Comparison of ENCODE assay signal across 8 cellular contexts in genomic region chr1:218347713-218348627, GRCh38. TPM values are rescaled to one million over a fixed set of nuclear protein-coding genes. Genes with fewer than 3 reads are reported as not detected.
DNase-seq lines count a peak whose midpoint lies in the region; ATAC-seq and TF ChIP-seq lines count a peak whose summit lies in the region.

No MANE protein-coding gene starts in this region.

- peak overlapping the region; percentile 42 for H3K4me3 Mint-ChIP-seq in activated B cell treated with CpG ODN at 0.5 μM for 24 hours
- H3K4me3 Mint-ChIP-seq in effector memory CD8-positive, alpha-beta T cell = no peak overlapping the region

- peak overlapping the region; percentile 59 to 81 (median 74) for H3K27ac ChIP-seq in spleen

- peak overlapping the region; percentile 28 for H3K27ac Mint-ChIP-seq in activated B cell treated with CpG ODN at 0.5 μM for 24 hours
- H3K27ac Mint-ChIP-seq in effector memory CD8-positive, alpha-beta T cell = no peak overlapping the region

- intact Hi-C loops in activated B cell treated with CpG ODN at 0.5 μM for 24 hours (cut with micrococcal nuclease) (loop anchor here (1.0 to 5.0 kb wide), 4 partner anchors 29 to 1464 kb away; partner anchors contain the start of genes GPATCH2 and SPATA17), spleen (cut with DNase I; ENCODE audit: low total_unique reads) (loop anchor here (10.0 kb wide), 1 partner anchor 177 kb away; no protein-coding TSS in a partner anchor)

- no peak for TF ChIP-seq POLR2A in spleen (IDR thresholded peaks at IDR 0.05)

- H3K9me3 Mint-ChIP-seq in activated B cell treated with CpG ODN at 0.5 μM for 24 hours = no peaks in the 10 kb centered on the region
- no peaks in the 10 kb centered on the region for H3K9me3 Mint-ChIP-seq in effector memory CD8-positive, alpha-beta T cell

- peaks cover 2% of the 10 kb centered on the region for H3K36me3 Mint-ChIP-seq in activated B cell treated with CpG ODN at 0.5 μM for 24 hours (ENCODE audit: low read depth)
- H3K36me3 Mint-ChIP-seq in effector memory CD8-positive, alpha-beta T cell (ENCODE audit: insufficient read depth) = peaks cover 8% of the 10 kb centered on the region

- peaks cover 56% of the 10 kb centered on the region for H3K4me1 Mint-ChIP-seq in activated B cell treated with CpG ODN at 0.5 μM for 24 hours
- H3K4me1 Mint-ChIP-seq in effector memory CD8-positive, alpha-beta T cell (ENCODE audit: low read depth in 2 of 2) = peaks cover 20 to 28% of the 10 kb centered on the region in 2 donors

- ATAC-seq in activated B cell treated with CpG ODN at 0.5 μM for 24 hours (ENCODE audit: low read depth) (no peak), HG03039 (IDR thresholded peaks at IDR 0.05; ENCODE audit: unreplicated experiment) (no peak)
- no peak for ATAC-seq in effector memory CD8-positive, alpha-beta T cell (replicated peaks)

- DNase-seq in HFF-Myc (ENCODE audit: extremely low read depth, low read depth) (no peak), activated B cell treated with CpG ODN at 0.5 μM for 24 hours (no peak), spleen (no peak), COLO829 (ENCODE audit: low spot score) (no peak), D341Med (ENCODE audit: low spot score) (no peak)
- DNase-seq in effector memory CD8-positive, alpha-beta T cell = no peak

- 23 to 32% (median 26%) methylated on average over 9 of the region's 9 CpGs for WGBS in spleen, 5 donors

- H3K36me3 ChIP-seq in spleen = no peaks in the 10 kb centered on the region

- peaks cover 14 to 82% (median 59%) of the 10 kb centered on the region in 6 donors for H3K4me1 ChIP-seq in spleen

- H3K27me3 ChIP-seq in spleen (replicated peaks in 1 of 7) = peaks cover 0 to 32% (median 6%) of the 10 kb centered on the region in 7 donors

- POLR2A ChIA-PET in activated B cell treated with CpG ODN at 0.5 μM for 24 hours (lab: Charles Lee) = interaction anchor here (1.0 to 1.9 kb wide), 4 partner anchors 24 to 827 kb away, joined by 3 to 5 read pairs (median 3); partner anchors contain the start of gene RRP15

- TF ChIP-seq CTCF in HFF-Myc (IDR thresholded peaks at IDR 0.05; ENCODE audit: low read depth, low read length, missing control alignments) = no peak
- no peak for TF ChIP-seq CTCF in activated B cell treated with CpG ODN at 0.5 μM for 24 hours (IDR thresholded peaks at IDR 0.05)
- no peak for TF ChIP-seq CTCF in spleen (IDR thresholded peaks at IDR 0.05 in 8 of 11, conservative IDR thresholded peaks at IDR 0.05 in 3 of 11)

- CTCF ChIA-PET in activated B cell treated with CpG ODN at 0.5 μM for 24 hours (lab: Charles Lee) = interaction anchor here (0.6 to 1.0 kb wide), 2 partner anchors 9 kb away, joined by 3 to 4 read pairs; no protein-coding TSS in a partner anchor

- peak overlapping the region; percentile 68 for H3K4me3 ChIP-seq in HFF-Myc (replicated peaks; ENCODE audit: low read depth, low read length)
- H3K4me3 ChIP-seq in iPS-11a (ENCODE audit: low read depth, low read length) = peak overlapping the region; percentile 61
- H3K4me3 ChIP-seq in spleen = peak overlapping the region in 7 of 8 donors; percentile 44 to 79 (median 58)

- H3K27me3 Mint-ChIP-seq in activated B cell treated with CpG ODN at 0.5 μM for 24 hours = no peaks in the 10 kb centered on the region
- peaks cover 0 to 15% of the 10 kb centered on the region in 2 donors for H3K27me3 Mint-ChIP-seq in effector memory CD8-positive, alpha-beta T cell

- H3K9me3 ChIP-seq in spleen = no peaks in the 10 kb centered on the region

RNA-seq across cellular contexts. Expression of gene TGFB2, which starts 2.8 kb away (rescaled TPM):
- 0.37 and 1.6 TPM in 2 replicates for total RNA-seq in activated B cell treated with CpG ODN at 0.5 μM for 24 hours
- 1 to 10 TPM; 1.2 to 5.5 (median 3.7) TPM for total RNA-seq in spleen
- under 1 TPM; 0.24 to 0.65 (median 0.61) TPM for polyA plus RNA-seq in spleen
